11 cellular contexts compared by ENCODE assay signal in the genomic region with DNA sequence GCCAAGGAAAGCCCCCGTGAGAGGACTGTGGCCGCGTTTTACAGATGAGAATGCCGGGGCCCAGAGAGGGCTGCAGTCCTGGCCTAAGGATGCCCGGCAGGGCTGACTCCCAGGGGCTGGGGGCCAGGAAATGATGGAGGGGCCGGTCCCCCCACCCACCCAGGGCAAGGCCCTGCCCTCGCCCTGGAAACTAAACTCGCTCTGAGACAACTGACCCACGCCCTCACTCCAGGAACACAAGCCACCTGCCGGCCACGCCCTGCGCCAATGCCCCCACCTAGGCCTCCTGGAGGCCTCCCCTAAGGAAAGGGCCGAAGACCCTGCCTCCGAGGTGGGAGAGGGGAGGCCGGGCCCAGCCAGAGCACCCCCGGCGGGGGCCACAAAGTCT. TPM values are rescaled to one million over a fixed set of nuclear protein-coding genes. Genes with fewer than 3 reads are reported as not detected.
DNase-seq lines count a peak whose midpoint lies in the region; ATAC-seq and TF ChIP-seq lines count a peak whose summit lies in the region.
"Had no signal": no experiment of that assay in that cellular context is flagged by ENCODE, and none has a peak within 500 bp of the region (broad histone marks: within the 10 kb centered on the region; RNA-seq: fewer than 3 reads in every experiment).

No MANE protein-coding gene starts in this region.

- DNase-seq in right atrium auricular region (ENCODE audit: low spot score), result no peak
- no peak for DNase-seq in cardiac septum (ENCODE audit: low spot score)
- DNase-seq in naive thymus-derived CD8-positive, alpha-beta T cell, result no peak
- DNase-seq in aorta, result peak in 1 of 2 donors; percentile 76
- DNase-seq in kidney glomerular epithelial cell (lab: John Stamatoyannopoulos, UW), result no peak
- DNase-seq: midbrain had no signal

- no peak for ATAC-seq in naive thymus-derived CD8-positive, alpha-beta T cell
- ATAC-seq in aorta (ENCODE audit: low FRiP score) (no peak), GM21390 (IDR thresholded peaks at IDR 0.05; ENCODE audit: unreplicated experiment) (no peak), GM18909 (IDR thresholded peaks at IDR 0.05; ENCODE audit: poor library complexity, unreplicated experiment) (no peak)

- peaks cover 66% of the 10 kb centered on the region for H3K36me3 Mint-ChIP-seq in dendritic cell treated with granulocyte-macrophage colony-stimulating factor and Interleukin-4, amounts not matched to agents 40 ng/mL and 50 ng/mL, for 4 days (ENCODE audit: low read depth)
- peaks cover 0 to 30% (median 2%) of the 10 kb centered on the region in 3 donors for H3K36me3 Mint-ChIP-seq in naive thymus-derived CD8-positive, alpha-beta T cell

- H3K27ac ChIP-seq in right atrium auricular region (peak overlapping the region; percentile 97 to 99), aorta (ENCODE audit: low read depth in 1 of 2, low read length in 2 of 2) (peak overlapping the region; percentile 57 to 70)
- H3K27ac ChIP-seq: SK-N-MC had no signal

- H3K4me3 Mint-ChIP-seq in dendritic cell treated with granulocyte-macrophage colony-stimulating factor and Interleukin-4, amounts not matched to agents 40 ng/mL and 50 ng/mL, for 4 days, result peak overlapping the region; percentile 68
- peak overlapping the region in 6 of 10 donors; percentile 4 to 70 (median 46) for H3K4me3 Mint-ChIP-seq in naive thymus-derived CD8-positive, alpha-beta T cell
- H3K4me3 Mint-ChIP-seq: brain had no signal

- no peaks in the 10 kb centered on the region for H3K27me3 Mint-ChIP-seq in dendritic cell treated with granulocyte-macrophage colony-stimulating factor and Interleukin-4, amounts not matched to agents 40 ng/mL and 50 ng/mL, for 4 days
- no peaks in the 10 kb centered on the region for H3K27me3 Mint-ChIP-seq in naive thymus-derived CD8-positive, alpha-beta T cell
- H3K27me3 Mint-ChIP-seq: brain had no signal

- intact Hi-C loops in cardiac septum (cut with DNase I), result no loop called here
- intact Hi-C loops in dendritic cell treated with granulocyte-macrophage colony-stimulating factor and Interleukin-4, amounts not matched to agents 40 ng/mL and 50 ng/mL, for 4 days (cut with micrococcal nuclease), result loop anchor here (10.0 kb wide), 1 partner anchor 125 kb away; the partner anchor contains the start of genes ANKRD24 and SIRT6
- intact Hi-C loops in aorta (cut with DNase I), result loop anchor here in 1 of 2 donors (5.0 kb wide), 2 partner anchors 52 to 1792 kb away; partner anchors contain the start of gene PIAS4

- H3K36me3 ChIP-seq in right atrium auricular region (peaks cover 19% of the 10 kb centered on the region), aorta (ENCODE audit: control insufficient read depth in 1 of 2, insufficient read depth in 2 of 2, low read length in 1 of 2) (peaks cover 0 to 4% of the 10 kb centered on the region in 2 donors)

- peak overlapping the region; percentile 1 to 32 for H3K4me3 ChIP-seq in right atrium auricular region
- no peak overlapping the region for H3K4me3 ChIP-seq in aorta (ENCODE audit: low read length in 2 of 2)
- H3K4me3 ChIP-seq: SK-N-MC had no signal

- H3K27me3 ChIP-seq in right atrium auricular region, result no peaks in the 10 kb centered on the region
- H3K27me3 ChIP-seq in aorta (ENCODE audit: control insufficient read depth in 1 of 2, insufficient read depth in 2 of 2, low read length in 1 of 2), result no peaks in the 10 kb centered on the region

- H3K27ac Mint-ChIP-seq in dendritic cell treated with granulocyte-macrophage colony-stimulating factor and Interleukin-4, amounts not matched to agents 40 ng/mL and 50 ng/mL, for 4 days, result peak overlapping the region; percentile 84
- H3K27ac Mint-ChIP-seq in naive thymus-derived CD8-positive, alpha-beta T cell, result peak overlapping the region in 5 of 10 donors; percentile 32 to 88 (median 83)

- 40 to 56% methylated on average over 16 to 17 of the region's 17 CpGs for WGBS in aorta, 2 donors

- H3K4me1 ChIP-seq in right atrium auricular region, result peaks cover 0 to 69% of the 10 kb centered on the region in 2 donors
- no peaks in the 10 kb centered on the region for H3K4me1 ChIP-seq in aorta (ENCODE audit: control insufficient read depth in 1 of 2, insufficient read depth in 2 of 2, low read length in 2 of 2)

- H3K9me3 Mint-ChIP-seq in dendritic cell treated with granulocyte-macrophage colony-stimulating factor and Interleukin-4, amounts not matched to agents 40 ng/mL and 50 ng/mL, for 4 days, result no peaks in the 10 kb centered on the region
- no peaks in the 10 kb centered on the region for H3K9me3 Mint-ChIP-seq in naive thymus-derived CD8-positive, alpha-beta T cell

- H3K9me3 ChIP-seq in right atrium auricular region (no peaks in the 10 kb centered on the region), aorta (ENCODE audit: control insufficient read depth, low read length) (no peaks in the 10 kb centered on the region)

- peaks cover 85% of the 10 kb centered on the region for H3K4me1 Mint-ChIP-seq in dendritic cell treated with granulocyte-macrophage colony-stimulating factor and Interleukin-4, amounts not matched to agents 40 ng/mL and 50 ng/mL, for 4 days (ENCODE audit: low read depth)
- H3K4me1 Mint-ChIP-seq in naive thymus-derived CD8-positive, alpha-beta T cell, result peaks cover 8 to 55% (median 42%) of the 10 kb centered on the region in 4 donors

- POLR2A ChIA-PET in naive thymus-derived CD8-positive, alpha-beta T cell (lab: Charles Lee), result interaction anchor here (0.5 to 1.4 kb wide), 4 partner anchors 25 to 71 kb away, joined by 3 to 4 read pairs (median 4); no protein-coding TSS in a partner anchor

- TF ChIP-seq CTCF in right atrium auricular region (IDR thresholded peaks at IDR 0.05), result no peak

RNA-seq across cellular contexts. Expression of gene ZBTB7A, which starts 7.2 kb away (rescaled TPM):
- total RNA-seq in right atrium auricular region, result 10 to 100 TPM; 33.8 to 50.0 TPM
- total RNA-seq in cardiac septum, result 29.9 TPM
- 10 to 100 TPM; 59.9 TPM for total RNA-seq in naive thymus-derived CD8-positive, alpha-beta T cell
- 10 to 100 TPM; 31.3 to 52.2 (median 31.5) TPM for polyA plus RNA-seq in naive thymus-derived CD8-positive, alpha-beta T cell
- 10 to 100 TPM; 50.4 to 53.9 TPM for total RNA-seq in aorta
- polyA plus RNA-seq in aorta, result 10 to 100 TPM in 1 of 2 donors, 1 to 10 TPM in 1; 7.8 to 14.5 TPM

RNA-seq across cellular contexts. Expression of gene PIAS4, which starts 52.0 kb away (rescaled TPM):
- total RNA-seq in right atrium auricular region (10 to 100 TPM; 10.9 to 11.4 TPM), cardiac septum (18.4 TPM), aorta (10 to 100 TPM; 14.9 to 20.3 TPM)
- 10 to 100 TPM; 34.4 to 34.9 TPM for total RNA-seq in naive thymus-derived CD8-positive, alpha-beta T cell
- polyA plus RNA-seq in naive thymus-derived CD8-positive, alpha-beta T cell, result 1 to 10 TPM; 3.2 to 4.9 (median 4.5) TPM
- polyA plus RNA-seq in aorta, result 10 to 100 TPM in 1 of 2 donors, 1 to 10 TPM in 1; 6.5 to 16.8 TPM

Comparison
In these comparisons a context has a peak if more than half of its experiments do, and no peak if none do; other contexts are left out.
1. H3K4me3 ChIP-seq: peak in right atrium auricular region (2 of 2); none in aorta (0 of 2).